ENCODE assay signal across 1 cellular context in the genomic region with DNA sequence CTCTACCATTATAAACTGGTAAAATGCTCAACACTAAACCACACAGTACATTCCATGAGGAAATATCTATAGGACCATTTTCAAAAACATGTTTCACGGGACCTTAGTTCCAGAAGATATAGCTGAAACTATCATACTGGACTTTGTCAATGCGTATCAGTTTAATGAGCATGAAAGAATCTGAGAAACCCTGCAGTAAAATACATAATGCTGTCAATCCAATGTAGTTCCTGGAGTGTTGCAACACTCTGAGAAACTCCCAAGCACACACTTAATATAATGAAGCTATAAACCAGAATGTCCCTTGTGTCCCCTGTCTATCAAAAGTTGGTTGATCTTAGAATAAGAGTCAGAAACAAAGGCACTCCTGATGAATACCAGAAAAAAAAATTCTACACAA.
TF ChIP-seq lines count a peak whose summit lies in the region.

No MANE protein-coding gene starts in this region.

TF ChIP-seq in HEK293, 187 proteins besides CTCF, POLR2A, EP300 and RAD21:
- TF ChIP-seq PRDM10 (tag by site-specific recombination; IDR thresholded peaks at IDR 0.05) (peak; percentile 9; the same call in 1 of the 2 replicates), PRDM6 (tag by site-specific recombination; IDR thresholded peaks at IDR 0.05) (peak; percentile 69), ZNF843 (tag by site-specific recombination; IDR thresholded peaks at IDR 0.05) (no peak), IKZF3 (tag by site-specific recombination; IDR thresholded peaks at IDR 0.05) (no peak), ZNF777 (tag by site-specific recombination; IDR thresholded peaks at IDR 0.05; ENCODE audit: borderline replicate concordance) (no peak), ZNF654 (tag by site-specific recombination; IDR thresholded peaks at IDR 0.05; ENCODE audit: low read depth) (no peak)
